23 cellular contexts compared by ENCODE assay signal in genomic region chr16:69621225-69621624, GRCh38.
"Had no signal": no experiment of that assay in that cellular context is flagged by ENCODE, and none has a peak within 500 bp of the region (broad histone marks: within the 10 kb centered on the region; RNA-seq: fewer than 3 reads in every experiment).

No MANE protein-coding gene starts in this region.

- H3K4me3 ChIP-seq: SK-N-MC had no signal

- DNase-seq: activated CD4-positive, alpha-beta memory T cell treated with anti-CD3 and anti-CD28 coated beads, Interleukin-2, amount 10 ng/mL, durations not matched to agents 7 days and 5 days; activated CD4-positive, alpha-beta T cell treated with anti-CD3 and anti-CD28 coated beads for 36 hours; activated CD4-positive, alpha-beta T cell treated with anti-CD3 and anti-CD28 coated beads, Interleukin-2, amount 50 U/mL, for 1 hour; activated CD8-positive, alpha-beta memory T cell treated with anti-CD3 and anti-CD28 coated beads, Interleukin-2, amount 50 U/mL, for 48 hours; activated effector memory CD4-positive, alpha-beta T cell treated with anti-CD3 and anti-CD28 coated beads, Interleukin-2, amount 50 U/mL, for 16 hours; activated naive CD4-positive, alpha-beta T cell treated with Interleukin-2 at 50 U/mL for 16 hours; activated naive CD8-positive, alpha-beta T cell treated with anti-CD3 and anti-CD28 coated beads, Interleukin-2, amount 50 U/mL, for 24 hours; activated T-cell treated with anti-CD3 and anti-CD28 coated beads, Interleukin-2, amount 50 U/mL, for 24 hours; amniotic stem cell; KBM-7; NCI-H1092 treated with DMSO at 0.1 percent for 48 hours; NCI-H1417 treated with DMSO at 0.1 percent for 48 hours; NCI-H1694; NCI-H2029; NCI-H2107; NCI-H2171 treated with DMSO at 0.1 percent for 48 hours; NCI-H226; NCI-H526; NCI-H774; T-cell; WERI-Rb-1 had no signal

- H3K27ac ChIP-seq: WERI-Rb-1 had no signal

- H3K36me3 ChIP-seq: WERI-Rb-1 had no signal

- ATAC-seq: activated CD4-positive, alpha-beta T cell treated with anti-CD3 and anti-CD28 coated beads for 36 hours; activated naive CD4-positive, alpha-beta T cell treated with anti-CD3 and anti-CD28 coated beads, Interleukin-2, amount 50 U/mL, for 72 hours; activated naive CD8-positive, alpha-beta T cell treated with anti-CD3 and anti-CD28 coated beads, Interleukin-2, amount 50 U/mL, for 24 hours; T-cell had no signal
